In genomic region chr6:28807682-28808280, GRCh38 we compare ENCODE assay signal across 9 cellular contexts.
DNase-seq lines count a peak whose midpoint lies in the region; ATAC-seq and TF ChIP-seq lines count a peak whose summit lies in the region.
"Had no signal": no experiment of that assay in that cellular context is flagged by ENCODE, and none has a peak within 500 bp of the region (broad histone marks: within the 10 kb centered on the region; RNA-seq: fewer than 3 reads in every experiment).

No MANE protein-coding gene starts in this region.

- H3K4me1 ChIP-seq in mesendoderm (ENCODE audit: control insufficient read depth, low read depth, low read length) = peaks cover 2% of the 10 kb centered on the region
- H3K4me1 ChIP-seq in esophagus muscularis mucosa = peaks cover 0 to 6% (median 0%) of the 10 kb centered on the region in 4 donors

- no peaks in the 10 kb centered on the region for H3K79me1 ChIP-seq in mesendoderm (ENCODE audit: low read length)

- H3K36me3 ChIP-seq in mesendoderm (ENCODE audit: control insufficient read depth, insufficient read depth, low read length) (no peaks in the 10 kb centered on the region), esophagus muscularis mucosa (no peaks in the 10 kb centered on the region)

- intact Hi-C loops in esophagus muscularis mucosa (cut with DNase I) = no loop called here

- peaks cover 24% of the 10 kb centered on the region for H3K27me3 ChIP-seq in mesendoderm (ENCODE audit: insufficient read depth, low read length, poor library complexity)
- H3K27me3 ChIP-seq in esophagus muscularis mucosa = peaks cover 0 to 99% (median 46%) of the 10 kb centered on the region in 4 donors

- H3K4me2 ChIP-seq in mesendoderm (ENCODE audit: low read length) = peak overlapping the region; percentile 39

- no peak for ATAC-seq in activated T-helper 17 cell treated with anti-CD3 and anti-CD28 coated beads, Interleukin-2, amount 50 U/mL, for 72 hours (replicated peaks)
- ATAC-seq in GM21619 (IDR thresholded peaks at IDR 0.05; ENCODE audit: unreplicated experiment) = no peak

- peak overlapping the region; percentile 55 for H3K27ac Mint-ChIP-seq in activated T-helper 17 cell treated with anti-CD3 and anti-CD28 coated beads, Interleukin-2, amount 50 U/mL, for 72 hours
- H3K27ac Mint-ChIP-seq: B cell had no signal

- H3K9me3 ChIP-seq in esophagus muscularis mucosa = no peaks in the 10 kb centered on the region

- no peak overlapping the region for H2AK5ac ChIP-seq in mesendoderm (ENCODE audit: low read length)

- H2BK5ac ChIP-seq in mesendoderm (ENCODE audit: low read length) = no peak overlapping the region

- WGBS in mesendoderm (ENCODE audit: extremely low coverage, insufficient coverage, low lambda C conversion rate) = no CpG with 5 or more reads among the region's 12 CpGs
- WGBS in esophagus muscularis mucosa = 11% methylated on average over 12 of the region's 12 CpGs

- no peak overlapping the region for H3K4me3 Mint-ChIP-seq in activated T-helper 17 cell treated with anti-CD3 and anti-CD28 coated beads, Interleukin-2, amount 50 U/mL, for 72 hours
- H3K4me3 Mint-ChIP-seq: B cell had no signal

- no peak overlapping the region for H4K8ac ChIP-seq in mesendoderm (ENCODE audit: low read depth, low read length)

- H4K5ac ChIP-seq in mesendoderm (ENCODE audit: low read length) = no peak overlapping the region

- peaks cover 8% of the 10 kb centered on the region for H3K36me3 Mint-ChIP-seq in activated T-helper 17 cell treated with anti-CD3 and anti-CD28 coated beads, Interleukin-2, amount 50 U/mL, for 72 hours (ENCODE audit: low read depth)

- no peak overlapping the region for H3K23ac ChIP-seq in mesendoderm (ENCODE audit: low read length)

- no peak overlapping the region for H3K4ac ChIP-seq in mesendoderm (ENCODE audit: low read depth, low read length)

- no peak overlapping the region for H2BK15ac ChIP-seq in mesendoderm (replicated peaks; ENCODE audit: low read depth)

- H3K4me3 ChIP-seq in mesendoderm (ENCODE audit: low read length) (no peak overlapping the region), esophagus muscularis mucosa (no peak overlapping the region)

- H3K56ac ChIP-seq in mesendoderm (ENCODE audit: low read length) = no peak overlapping the region

- H2BK120ac ChIP-seq in mesendoderm (ENCODE audit: low read depth, low read length) = no peak overlapping the region

- H3K9me3 Mint-ChIP-seq in activated T-helper 17 cell treated with anti-CD3 and anti-CD28 coated beads, Interleukin-2, amount 50 U/mL, for 72 hours = peaks cover 10% of the 10 kb centered on the region

- H3K27me3 Mint-ChIP-seq in activated T-helper 17 cell treated with anti-CD3 and anti-CD28 coated beads, Interleukin-2, amount 50 U/mL, for 72 hours = peaks cover 64% of the 10 kb centered on the region

- DNase-seq in DMS79 treated with DMSO at 0.1 percent for 48 hours (lab: John Stamatoyannopoulos, UW) (peak; percentile 22), DMS79 (lab: John Stamatoyannopoulos, UW) (no peak), NCI-H1930 (lab: John Stamatoyannopoulos, UW) (peak; percentile 29 to 67), mesendoderm (peak; percentile 85), GM19240 (ENCODE audit: insufficient read length, low spot score) (no peak), esophagus muscularis mucosa (ENCODE audit: extremely low spot score) (no peak)

- TF ChIP-seq CTCF in esophagus muscularis mucosa (IDR thresholded peaks at IDR 0.05) = no peak

- peaks cover 3% of the 10 kb centered on the region for H3K4me1 Mint-ChIP-seq in activated T-helper 17 cell treated with anti-CD3 and anti-CD28 coated beads, Interleukin-2, amount 50 U/mL, for 72 hours
- H3K4me1 Mint-ChIP-seq: B cell had no signal

- no peak for TF ChIP-seq EP300 in esophagus muscularis mucosa (IDR thresholded peaks at IDR 0.05)

- no peak overlapping the region for H3K9ac ChIP-seq in mesendoderm (ENCODE audit: low read length)

- H3K79me2 ChIP-seq in mesendoderm (ENCODE audit: control insufficient read depth, insufficient read depth, low read length) = no peaks in the 10 kb centered on the region

- TF ChIP-seq POLR2A in esophagus muscularis mucosa (IDR thresholded peaks at IDR 0.05; ENCODE audit: low read depth) = no peak

- no peak overlapping the region for H3K18ac ChIP-seq in mesendoderm (ENCODE audit: low read length)

- H3K27ac ChIP-seq in mesendoderm (ENCODE audit: low read depth, low read length) = no peak overlapping the region
- H3K27ac ChIP-seq in esophagus muscularis mucosa (replicated peaks in 1 of 4) = no peak overlapping the region

Comparison
In these comparisons a context has a peak if more than half of its experiments do, and no peak if none do; other contexts are left out.
1. DNase-seq: peak in DMS79 treated with DMSO at 0.1 percent for 48 hours (single experiment), NCI-H1930 (2 of 2) and mesendoderm (single experiment); none in DMS79 (single experiment), GM19240 (single experiment) and esophagus muscularis mucosa (single experiment).